Comparison of ENCODE assay signal across 21 cellular contexts in the genomic region with DNA sequence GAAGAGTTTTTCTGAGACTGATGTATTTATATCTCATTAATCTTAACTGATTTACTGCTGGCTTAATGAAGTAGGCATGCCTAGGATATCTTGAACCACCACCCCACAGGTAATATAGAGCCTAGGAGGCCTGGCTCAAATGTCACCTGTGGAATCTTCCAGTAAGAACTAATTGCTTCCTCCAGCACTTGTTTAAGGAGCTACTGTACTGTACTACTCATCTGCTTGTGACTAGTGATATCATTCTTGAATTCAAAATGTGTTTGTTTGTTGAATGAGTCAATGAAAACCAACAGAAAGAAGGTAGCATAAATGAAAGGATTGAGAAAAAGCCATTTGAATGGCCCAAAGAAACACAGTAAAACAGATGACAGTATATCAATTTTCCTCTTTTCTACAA. TPM values are rescaled to one million over a fixed set of nuclear protein-coding genes. Genes with fewer than 3 reads are reported as not detected.
DNase-seq lines count a peak whose midpoint lies in the region; ATAC-seq and TF ChIP-seq lines count a peak whose summit lies in the region.
"Had no signal": no experiment of that assay in that cellular context is flagged by ENCODE, and none has a peak within 500 bp of the region (broad histone marks: within the 10 kb centered on the region; RNA-seq: fewer than 3 reads in every experiment).

No MANE protein-coding gene starts in this region.

- H3K27me3 ChIP-seq in body of pancreas (no peaks in the 10 kb centered on the region), stomach (no peaks in the 10 kb centered on the region), dorsolateral prefrontal cortex (no peaks in the 10 kb centered on the region)
- H3K27me3 ChIP-seq: BE2C, heart right ventricle, SJCRH30 had no signal

- no peak for TF ChIP-seq POLR2A in body of pancreas (IDR thresholded peaks at IDR 0.05)
- no peak for TF ChIP-seq POLR2A in stomach (IDR thresholded peaks at IDR 0.05)

- H3K4me3 ChIP-seq in body of pancreas: no peak overlapping the region
- H3K4me3 ChIP-seq in stomach: no peak overlapping the region
- H3K4me3 ChIP-seq in dorsolateral prefrontal cortex: no peak overlapping the region
- H3K4me3 ChIP-seq: heart right ventricle, SJCRH30 had no signal

- H3K36me3 ChIP-seq in body of pancreas (replicated peaks in 1 of 2; ENCODE audit: insufficient read depth in 1 of 2, low read depth in 2 of 2): no peaks in the 10 kb centered on the region
- H3K36me3 ChIP-seq in stomach: peaks cover 12 to 69% (median 65%) of the 10 kb centered on the region in 4 donors
- H3K36me3 ChIP-seq: BE2C had no signal

- no peak for ATAC-seq in body of pancreas
- ATAC-seq: heart right ventricle had no signal

- intact Hi-C loops in body of pancreas (cut with DNase I) (no loop called here), stomach (cut with DNase I; ENCODE audit: low total_unique reads) (no loop called here), dorsolateral prefrontal cortex (cut with DNase I) (no loop called here)

- no peak for TF ChIP-seq EP300 in stomach (IDR thresholded peaks at IDR 0.05)

- H3K27ac ChIP-seq in body of pancreas (peak overlapping the region in 3 of 4 donors; percentile 49 to 61 (median 56)), stomach (no peak overlapping the region), dorsolateral prefrontal cortex (no peak overlapping the region)
- H3K27ac ChIP-seq: heart right ventricle, parathyroid adenoma, SJCRH30 had no signal

- DNase-seq in EH (ENCODE audit: low read depth) (peak; percentile 4), HCEC 1CT (peak; percentile 83), body of pancreas (no peak), kidney tubule cell (ENCODE audit: low spot score) (peak; percentile 71), CD1c-positive myeloid dendritic cell (ENCODE audit: extremely low spot score) (no peak), stomach (no peak), dorsolateral prefrontal cortex (no peak)
- DNase-seq: activated CD4-positive, alpha-beta T cell treated with anti-CD3 and anti-CD28 coated beads for 1 hour; BE2C; heart right ventricle; Karpas-422; naive B cell; NCI-H1105; NCI-H2171 treated with DMSO at 0.1 percent for 48 hours; OCI-M1; SJCRH30; small intestine; stimulated activated CD8-positive, alpha-beta memory T cell treated with anti-CD3 and anti-CD28 coated beads, Interleukin-4, amount 100 ng/mL, for 48 hours; T1000 had no signal

- H3K4me1 ChIP-seq in body of pancreas: peaks cover 40% of the 10 kb centered on the region
- no peaks in the 10 kb centered on the region for H3K4me1 ChIP-seq in stomach
- H3K4me1 ChIP-seq: BE2C, parathyroid adenoma, SJCRH30 had no signal

- H3K9me3 ChIP-seq in body of pancreas (no peaks in the 10 kb centered on the region), stomach (no peaks in the 10 kb centered on the region)
- H3K9me3 ChIP-seq: BE2C, heart right ventricle, SJCRH30 had no signal

- TF ChIP-seq CTCF in body of pancreas (IDR thresholded peaks at IDR 0.05) (no peak), stomach (IDR thresholded peaks at IDR 0.05) (no peak), dorsolateral prefrontal cortex (IDR thresholded peaks at IDR 0.05 in 54 of 56, conservative IDR thresholded peaks at IDR 0.05 in 2 of 56; ENCODE audit: low read depth in 1 of 56, partially characterized antibody in 56 of 56) (no peak)

RNA-seq across cellular contexts. Expression of gene SLIT1, which starts 43.6 kb away (rescaled TPM):
- total RNA-seq in body of pancreas: under 1 TPM; 0.78 to 0.99 TPM
- 1 to 10 TPM in 3 of 5 donors, under 1 TPM in 2; under 0.01 to 6.1 (median 1.0) TPM for total RNA-seq in stomach
- under 1 TPM; under 0.01 to 0.15 (median 0.15) TPM for polyA plus RNA-seq in stomach
- total RNA-seq in dorsolateral prefrontal cortex: 100 to 1,000 TPM in 2 of 120 experiments, 10 to 100 TPM in 118; 26.6 to 109 (median 71.5) TPM
- total RNA-seq: dermis microvascular lymphatic vessel endothelial cell had no signal

Comparison
In these comparisons a context has a peak if more than half of its experiments do, and no peak if none do; other contexts are left out.
1. DNase-seq: peak in EH (single experiment), HCEC 1CT (single experiment) and kidney tubule cell (single experiment); none in body of pancreas (0 of 4), CD1c-positive myeloid dendritic cell (single experiment), stomach (single experiment) and dorsolateral prefrontal cortex (0 of 10).
2. H3K27ac ChIP-seq: peak in body of pancreas (3 of 4); none in stomach (0 of 5) and dorsolateral prefrontal cortex (0 of 59).